ENCODE assay signal across 8 cellular contexts in genomic region chr4:183840311-183840710, GRCh38.
A peak's percentile ranks its signal among the peaks of the same experiment; 100 is the strongest.
DNase-seq lines count a peak whose midpoint lies in the region; ATAC-seq, FAIRE-seq and TF ChIP-seq lines count a peak whose summit lies in the region.

No MANE protein-coding gene starts in this region.

- WGBS in K562 (ENCODE audit: insufficient coverage, low coverage, missing lambda C conversion rate): 7% methylated on average over 5 of the region's 5 CpGs

- TF ChIP-seq POLR2A in K562 (conservative IDR thresholded peaks at IDR 0.05): no peak

- no peaks in the 10 kb centered on the region for H3K4me1 ChIP-seq in K562 (replicated peaks in 1 of 2; ENCODE audit: control insufficient read depth in 2 of 2, insufficient read depth in 2 of 2, low read length in 2 of 2)

- BruUV-seq in K562 (replicated peaks; lab: Mats Ljungman, UMichigan): no TSS peak

- no peak overlapping the region for H3K27ac ChIP-seq in K562 (ENCODE audit: extremely low read depth, low read depth, low read length)

- in situ Hi-C loops in K562 (cut with MboI): no loop called here

- DNase-seq in DMS153 treated with DMSO at 0.1 percent for 48 hours (lab: John Stamatoyannopoulos, UW; ENCODE audit: unreplicated experiment) (peak; percentile 85), NCI-H1105 treated with DMSO at 0.1 percent for 48 hours (lab: John Stamatoyannopoulos, UW) (peak; percentile 44), K562 (ENCODE audit: extremely low read depth in 1 of 4, low spot score in 3 of 4) (peak; percentile 62 to 78 (median 65)), iPS-NIHi11 (ENCODE audit: low spot score) (peak; percentile 72), NCI-H187 treated with DMSO at 0.1 percent for 48 hours (lab: John Stamatoyannopoulos, UW) (no peak)
- peak; percentile 68 for DNase-seq in stimulated activated CD4-positive, alpha-beta T cell treated with anti-CD3 and anti-CD28 coated beads, Interleukin-12 subunit alpha, Interleukin-12 subunit beta, amount 100 ng/mL, for 4 hours

- ATAC-seq in GM21717 (IDR thresholded peaks at IDR 0.05; ENCODE audit: unreplicated experiment) (peak; percentile 76), K562 (peak; percentile 93)

- H4K20me1 ChIP-seq in K562 (replicated peaks; ENCODE audit: control insufficient read depth, insufficient read depth, low read length): no peaks in the 10 kb centered on the region

- peak; percentile 81 to 88 (median 82) for TF ChIP-seq CTCF in K562 (IDR thresholded peaks at IDR 0.05 in 2 of 3, conservative IDR thresholded peaks at IDR 0.05 in 1 of 3; ENCODE audit: insufficient read depth in 2 of 3, low read depth in 1 of 3, low read length in 3 of 3)

- POLR2A ChIA-PET in K562 (lab: Yijun Ruan, JAX): no interaction called here

- no peaks in the 10 kb centered on the region for H3K36me3 ChIP-seq in K562 (ENCODE audit: control insufficient read depth, insufficient read depth, low read length)

- no peaks in the 10 kb centered on the region for H3K9me3 ChIP-seq in K562 (replicated peaks; ENCODE audit: control insufficient read depth, insufficient read depth, low read depth, low read length)

- intact Hi-C loops in K562 (cut with micrococcal nuclease): loop anchor here (1.0 to 10.0 kb wide), 5 partner anchors 260 to 410 kb away; no protein-coding TSS in a partner anchor

- H3K79me2 ChIP-seq in K562 (ENCODE audit: control insufficient read depth, insufficient read depth, low read length): no peaks in the 10 kb centered on the region

- H3K4me3 ChIP-seq in K562: no peak overlapping the region

- no peak for TF ChIP-seq EP300 in K562 (IDR thresholded peaks at IDR 0.05; ENCODE audit: low read length)

- H3K27me3 ChIP-seq in K562 (ENCODE audit: control insufficient read depth in 2 of 2, insufficient read depth in 2 of 2, low read length in 2 of 2): peaks cover 0 to 5% of the 10 kb centered on the region in 2 experiments; a peak in 2 of 5 replicates

- H3K9ac ChIP-seq in K562 (ENCODE audit: insufficient read depth in 1 of 2, low read depth in 2 of 2, low read length in 2 of 2): no peak overlapping the region

- CTCF ChIA-PET in K562 (lab: Yijun Ruan, JAX; ENCODE audit: low intra/inter-chr PET ratio): interaction anchor here (1.1 to 2.5 kb wide), 5 partner anchors 260 to 329 kb away, joined by 3 to 11 read pairs (median 4); no protein-coding TSS in a partner anchor

- peak; percentile 90 to 91 for TF ChIP-seq RAD21 in K562 (CRISPR knock-in tag; conservative IDR thresholded peaks at IDR 0.05 in 1 of 2, IDR thresholded peaks at IDR 0.05 in 1 of 2)

- no peaks in the 10 kb centered on the region for H3K9me1 ChIP-seq in K562 (ENCODE audit: control insufficient read depth, insufficient read depth, low read length)

- H2AFZ ChIP-seq in K562 (ENCODE audit: low read depth, low read length): no peak overlapping the region

- FAIRE-seq in TTC549 (lab: Jason Lieb, UNC) (peak; percentile 89), K562 (lab: Jason Lieb, UNC) (peak; percentile 96)

- H3K4me2 ChIP-seq in K562 (ENCODE audit: insufficient read depth, low read length): no peak overlapping the region

TF ChIP-seq in K562, 482 proteins besides CTCF, POLR2A, EP300 and RAD21 (continues in another document):
- TF ChIP-seq, protein P1, sequence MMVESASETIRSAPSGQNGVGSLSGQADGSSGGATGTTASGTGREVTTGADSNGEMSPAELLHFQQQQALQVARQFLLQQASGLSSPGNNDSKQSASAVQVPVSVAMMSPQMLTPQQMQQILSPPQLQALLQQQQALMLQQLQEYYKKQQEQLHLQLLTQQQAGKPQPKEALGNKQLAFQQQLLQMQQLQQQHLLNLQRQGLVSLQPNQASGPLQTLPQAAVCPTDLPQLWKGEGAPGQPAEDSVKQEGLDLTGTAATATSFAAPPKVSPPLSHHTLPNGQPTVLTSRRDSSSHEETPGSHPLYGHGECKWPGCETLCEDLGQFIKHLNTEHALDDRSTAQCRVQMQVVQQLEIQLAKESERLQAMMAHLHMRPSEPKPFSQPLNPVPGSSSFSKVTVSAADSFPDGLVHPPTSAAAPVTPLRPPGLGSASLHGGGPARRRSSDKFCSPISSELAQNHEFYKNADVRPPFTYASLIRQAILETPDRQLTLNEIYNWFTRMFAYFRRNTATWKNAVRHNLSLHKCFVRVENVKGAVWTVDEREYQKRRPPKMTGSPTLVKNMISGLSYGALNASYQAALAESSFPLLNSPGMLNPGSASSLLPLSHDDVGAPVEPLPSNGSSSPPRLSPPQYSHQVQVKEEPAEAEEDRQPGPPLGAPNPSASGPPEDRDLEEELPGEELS (CRISPR knock-in tag; IDR thresholded peaks at IDR 0.05; ENCODE audit: borderline replicate concordance): no peak
- TF ChIP-seq OTX1 (CRISPR knock-in tag; IDR thresholded peaks at IDR 0.05): no peak
- no peak for TF ChIP-seq FUS (optimal IDR thresholded peaks at IDR 0.05; ENCODE audit: low read depth, low read length)
- TF ChIP-seq ZNF140 (CRISPR knock-in tag; IDR thresholded peaks at IDR 0.05): no peak
- 0 out of 2 replicates have a peak, but pooled peaks have one; percentile 20 for TF ChIP-seq JUND (IDR thresholded peaks at IDR 0.05; ENCODE audit: borderline replicate concordance, low read depth, low read length)
- TF ChIP-seq JUND (tag; IDR thresholded peaks at IDR 0.05; ENCODE audit: borderline replicate concordance, low read depth, low read length): no peak
- TF ChIP-seq BRF1 (IDR thresholded peaks at IDR 0.05; ENCODE audit: borderline replicate concordance, extremely low read depth, insufficient read length): no peak
- TF ChIP-seq, protein P2, sequence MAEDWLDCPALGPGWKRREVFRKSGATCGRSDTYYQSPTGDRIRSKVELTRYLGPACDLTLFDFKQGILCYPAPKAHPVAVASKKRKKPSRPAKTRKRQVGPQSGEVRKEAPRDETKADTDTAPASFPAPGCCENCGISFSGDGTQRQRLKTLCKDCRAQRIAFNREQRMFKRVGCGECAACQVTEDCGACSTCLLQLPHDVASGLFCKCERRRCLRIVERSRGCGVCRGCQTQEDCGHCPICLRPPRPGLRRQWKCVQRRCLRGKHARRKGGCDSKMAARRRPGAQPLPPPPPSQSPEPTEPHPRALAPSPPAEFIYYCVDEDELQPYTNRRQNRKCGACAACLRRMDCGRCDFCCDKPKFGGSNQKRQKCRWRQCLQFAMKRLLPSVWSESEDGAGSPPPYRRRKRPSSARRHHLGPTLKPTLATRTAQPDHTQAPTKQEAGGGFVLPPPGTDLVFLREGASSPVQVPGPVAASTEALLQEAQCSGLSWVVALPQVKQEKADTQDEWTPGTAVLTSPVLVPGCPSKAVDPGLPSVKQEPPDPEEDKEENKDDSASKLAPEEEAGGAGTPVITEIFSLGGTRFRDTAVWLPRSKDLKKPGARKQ (CRISPR knock-in tag; IDR thresholded peaks at IDR 0.05): no peak
- 0 out of 4 replicates have a peak, but pooled peaks of 1 of the 2 experiments have one; percentile 21 for TF ChIP-seq MAZ (CRISPR knock-in tag; conservative IDR thresholded peaks at IDR 0.05 in 1 of 2, IDR thresholded peaks at IDR 0.05 in 1 of 2)
- TF ChIP-seq U2AF1 (optimal IDR thresholded peaks at IDR 0.05; ENCODE audit: low read depth, low read length): no peak
- TF ChIP-seq CREM (IDR thresholded peaks at IDR 0.05; ENCODE audit: low read depth): peak; percentile 80
- no peak for TF ChIP-seq PRPF4 (IDR thresholded peaks at IDR 0.05; ENCODE audit: insufficient read depth, low read depth, low read length, poor library complexity, severe bottlenecking)
- TF ChIP-seq AFF4 (CRISPR knock-in tag; IDR thresholded peaks at IDR 0.05): no peak
- TF ChIP-seq PTRF (tag; IDR thresholded peaks at IDR 0.05): no peak
- TF ChIP-seq TAF15 (IDR thresholded peaks at IDR 0.05; ENCODE audit: low read depth, low read length): no peak
- no peak for TF ChIP-seq BRD4 (IDR thresholded peaks at IDR 0.05)
- peak; percentile 88 for TF ChIP-seq SMC3 (conservative IDR thresholded peaks at IDR 0.05; ENCODE audit: insufficient read depth, low read depth, low read length)
- TF ChIP-seq KLF16 (IDR thresholded peaks at IDR 0.05): 0 out of 2 replicates have a peak, but pooled peaks have one; percentile 8
- TF ChIP-seq ARID2 (IDR thresholded peaks at IDR 0.05): peak; percentile 64; the same call in 1 of the 2 replicates
- TF ChIP-seq ZNF589 (CRISPR knock-in tag; IDR thresholded peaks at IDR 0.05; ENCODE audit: low read depth): no peak
- TF ChIP-seq NONO (IDR thresholded peaks at IDR 0.05; ENCODE audit: low read depth in 2 of 2, low read length in 1 of 2): no peak
